Comparison of ENCODE assay signal across 1 cellular context in the genomic region with DNA sequence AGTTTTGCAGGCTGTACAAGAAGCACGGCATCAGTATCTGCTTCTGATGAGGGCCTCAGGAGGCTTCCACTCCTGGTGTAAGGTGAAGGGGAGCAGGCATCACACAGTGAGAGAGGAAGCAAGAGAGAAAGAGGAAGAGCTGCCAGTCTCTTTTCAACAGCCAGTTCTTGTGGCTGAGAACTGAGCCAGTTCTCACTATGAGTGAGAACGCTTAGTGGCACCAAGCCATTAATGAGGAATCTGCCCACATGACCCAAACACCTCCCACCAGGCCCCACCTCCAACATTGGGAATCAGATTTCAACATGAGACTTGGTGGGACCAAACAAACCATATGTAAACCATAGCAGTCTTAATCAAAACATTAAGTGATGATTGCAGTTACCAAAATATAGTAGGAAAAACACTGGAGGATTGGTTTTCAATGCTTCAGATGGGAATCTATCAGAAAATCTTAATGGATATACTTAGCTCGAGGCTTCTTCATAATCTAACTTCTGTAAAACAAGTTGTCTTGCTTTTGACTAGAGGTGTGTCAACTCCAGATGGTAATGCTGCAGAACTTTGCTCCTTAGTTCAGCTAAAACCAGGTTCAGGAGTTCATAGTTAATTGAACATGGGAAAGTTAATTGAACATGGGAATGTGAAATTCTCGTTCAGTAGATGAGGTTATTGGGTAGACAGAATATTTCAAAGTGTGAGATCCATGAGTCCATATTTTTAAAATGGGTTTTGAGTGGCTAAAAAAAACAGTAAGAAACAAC.
TF ChIP-seq lines count a peak whose summit lies in the region.

No MANE protein-coding gene starts in this region.

TF ChIP-seq in GM12878, 131 proteins besides CTCF, POLR2A, EP300 and RAD21 (continues in another document):
- no peak for TF ChIP-seq PAX8 (IDR thresholded peaks at IDR 0.05)
- TF ChIP-seq BACH1 (IDR thresholded peaks at IDR 0.05; ENCODE audit: borderline replicate concordance), result peak; percentile 73; the same call in 1 of the 2 replicates
- TF ChIP-seq, protein P1, sequence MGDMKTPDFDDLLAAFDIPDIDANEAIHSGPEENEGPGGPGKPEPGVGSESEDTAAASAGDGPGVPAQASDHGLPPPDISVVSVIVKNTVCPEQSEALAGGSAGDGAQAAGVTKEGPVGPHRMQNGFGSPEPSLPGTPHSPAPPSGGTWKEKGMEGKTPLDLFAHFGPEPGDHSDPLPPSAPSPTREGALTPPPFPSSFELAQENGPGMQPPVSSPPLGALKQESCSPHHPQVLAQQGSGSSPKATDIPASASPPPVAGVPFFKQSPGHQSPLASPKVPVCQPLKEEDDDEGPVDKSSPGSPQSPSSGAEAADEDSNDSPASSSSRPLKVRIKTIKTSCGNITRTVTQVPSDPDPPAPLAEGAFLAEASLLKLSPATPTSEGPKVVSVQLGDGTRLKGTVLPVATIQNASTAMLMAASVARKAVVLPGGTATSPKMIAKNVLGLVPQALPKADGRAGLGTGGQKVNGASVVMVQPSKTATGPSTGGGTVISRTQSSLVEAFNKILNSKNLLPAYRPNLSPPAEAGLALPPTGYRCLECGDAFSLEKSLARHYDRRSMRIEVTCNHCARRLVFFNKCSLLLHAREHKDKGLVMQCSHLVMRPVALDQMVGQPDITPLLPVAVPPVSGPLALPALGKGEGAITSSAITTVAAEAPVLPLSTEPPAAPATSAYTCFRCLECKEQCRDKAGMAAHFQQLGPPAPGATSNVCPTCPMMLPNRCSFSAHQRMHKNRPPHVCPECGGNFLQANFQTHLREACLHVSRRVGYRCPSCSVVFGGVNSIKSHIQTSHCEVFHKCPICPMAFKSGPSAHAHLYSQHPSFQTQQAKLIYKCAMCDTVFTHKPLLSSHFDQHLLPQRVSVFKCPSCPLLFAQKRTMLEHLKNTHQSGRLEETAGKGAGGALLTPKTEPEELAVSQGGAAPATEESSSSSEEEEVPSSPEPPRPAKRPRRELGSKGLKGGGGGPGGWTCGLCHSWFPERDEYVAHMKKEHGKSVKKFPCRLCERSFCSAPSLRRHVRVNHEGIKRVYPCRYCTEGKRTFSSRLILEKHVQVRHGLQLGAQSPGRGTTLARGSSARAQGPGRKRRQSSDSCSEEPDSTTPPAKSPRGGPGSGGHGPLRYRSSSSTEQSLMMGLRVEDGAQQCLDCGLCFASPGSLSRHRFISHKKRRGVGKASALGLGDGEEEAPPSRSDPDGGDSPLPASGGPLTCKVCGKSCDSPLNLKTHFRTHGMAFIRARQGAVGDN (IDR thresholded peaks at IDR 0.05), result 0 out of 2 replicates have a peak, but pooled peaks have one; percentile 14
- TF ChIP-seq NFXL1 (IDR thresholded peaks at IDR 0.05; ENCODE audit: borderline replicate concordance), result no peak
- TF ChIP-seq, protein P2, sequence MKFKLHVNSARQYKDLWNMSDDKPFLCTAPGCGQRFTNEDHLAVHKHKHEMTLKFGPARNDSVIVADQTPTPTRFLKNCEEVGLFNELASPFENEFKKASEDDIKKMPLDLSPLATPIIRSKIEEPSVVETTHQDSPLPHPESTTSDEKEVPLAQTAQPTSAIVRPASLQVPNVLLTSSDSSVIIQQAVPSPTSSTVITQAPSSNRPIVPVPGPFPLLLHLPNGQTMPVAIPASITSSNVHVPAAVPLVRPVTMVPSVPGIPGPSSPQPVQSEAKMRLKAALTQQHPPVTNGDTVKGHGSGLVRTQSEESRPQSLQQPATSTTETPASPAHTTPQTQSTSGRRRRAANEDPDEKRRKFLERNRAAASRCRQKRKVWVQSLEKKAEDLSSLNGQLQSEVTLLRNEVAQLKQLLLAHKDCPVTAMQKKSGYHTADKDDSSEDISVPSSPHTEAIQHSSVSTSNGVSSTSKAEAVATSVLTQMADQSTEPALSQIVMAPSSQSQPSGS (IDR thresholded peaks at IDR 0.05; ENCODE audit: low read length), result no peak
- TF ChIP-seq ZNF217 (IDR thresholded peaks at IDR 0.05), result no peak
- TF ChIP-seq, protein P3, sequence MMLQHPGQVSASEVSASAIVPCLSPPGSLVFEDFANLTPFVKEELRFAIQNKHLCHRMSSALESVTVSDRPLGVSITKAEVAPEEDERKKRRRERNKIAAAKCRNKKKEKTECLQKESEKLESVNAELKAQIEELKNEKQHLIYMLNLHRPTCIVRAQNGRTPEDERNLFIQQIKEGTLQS (IDR thresholded peaks at IDR 0.05; ENCODE audit: borderline replicate concordance, extremely low read depth, low read depth, low read length), result no peak
- no peak for TF ChIP-seq HDAC2 (IDR thresholded peaks at IDR 0.05)
- TF ChIP-seq ESRRA (IDR thresholded peaks at IDR 0.05; ENCODE audit: low read length), result no peak
- peak; percentile 57; the same call in 1 of the 2 replicates for TF ChIP-seq RAD51 (IDR thresholded peaks at IDR 0.05)
- no peak for TF ChIP-seq KDM1A (IDR thresholded peaks at IDR 0.05; ENCODE audit: borderline replicate concordance)
- TF ChIP-seq IKZF1 (conservative IDR thresholded peaks at IDR 0.05), result peak; percentile 34; the same call in 1 of the 2 replicates
- TF ChIP-seq SMC3 (IDR thresholded peaks at IDR 0.05; ENCODE audit: borderline replicate concordance, low read length), result no peak
- TF ChIP-seq SPI1 (IDR thresholded peaks at IDR 0.05; ENCODE audit: borderline replicate concordance, insufficient read depth, low read depth, low read length), result peak; percentile 84
- TF ChIP-seq POLR2AphosphoS2 (IDR thresholded peaks at IDR 0.05; ENCODE audit: low read depth, low read length), result no peak
- TF ChIP-seq NBN (IDR thresholded peaks at IDR 0.05), result peak; percentile 47; the same call in 1 of the 2 replicates
- no peak for TF ChIP-seq RCOR1 (conservative IDR thresholded peaks at IDR 0.05; ENCODE audit: low read depth, low read length)
- TF ChIP-seq KLF5 (IDR thresholded peaks at IDR 0.05; ENCODE audit: partially characterized antibody), result no peak
- TF ChIP-seq NRF1 (conservative IDR thresholded peaks at IDR 0.05; ENCODE audit: low read depth, low read length), result no peak
- TF ChIP-seq, protein P4, sequence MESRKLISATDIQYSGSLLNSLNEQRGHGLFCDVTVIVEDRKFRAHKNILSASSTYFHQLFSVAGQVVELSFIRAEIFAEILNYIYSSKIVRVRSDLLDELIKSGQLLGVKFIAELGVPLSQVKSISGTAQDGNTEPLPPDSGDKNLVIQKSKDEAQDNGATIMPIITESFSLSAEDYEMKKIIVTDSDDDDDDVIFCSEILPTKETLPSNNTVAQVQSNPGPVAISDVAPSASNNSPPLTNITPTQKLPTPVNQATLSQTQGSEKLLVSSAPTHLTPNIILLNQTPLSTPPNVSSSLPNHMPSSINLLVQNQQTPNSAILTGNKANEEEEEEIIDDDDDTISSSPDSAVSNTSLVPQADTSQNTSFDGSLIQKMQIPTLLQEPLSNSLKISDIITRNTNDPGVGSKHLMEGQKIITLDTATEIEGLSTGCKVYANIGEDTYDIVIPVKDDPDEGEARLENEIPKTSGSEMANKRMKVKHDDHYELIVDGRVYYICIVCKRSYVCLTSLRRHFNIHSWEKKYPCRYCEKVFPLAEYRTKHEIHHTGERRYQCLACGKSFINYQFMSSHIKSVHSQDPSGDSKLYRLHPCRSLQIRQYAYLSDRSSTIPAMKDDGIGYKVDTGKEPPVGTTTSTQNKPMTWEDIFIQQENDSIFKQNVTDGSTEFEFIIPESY (IDR thresholded peaks at IDR 0.05), result no peak
- TF ChIP-seq, protein P5, sequence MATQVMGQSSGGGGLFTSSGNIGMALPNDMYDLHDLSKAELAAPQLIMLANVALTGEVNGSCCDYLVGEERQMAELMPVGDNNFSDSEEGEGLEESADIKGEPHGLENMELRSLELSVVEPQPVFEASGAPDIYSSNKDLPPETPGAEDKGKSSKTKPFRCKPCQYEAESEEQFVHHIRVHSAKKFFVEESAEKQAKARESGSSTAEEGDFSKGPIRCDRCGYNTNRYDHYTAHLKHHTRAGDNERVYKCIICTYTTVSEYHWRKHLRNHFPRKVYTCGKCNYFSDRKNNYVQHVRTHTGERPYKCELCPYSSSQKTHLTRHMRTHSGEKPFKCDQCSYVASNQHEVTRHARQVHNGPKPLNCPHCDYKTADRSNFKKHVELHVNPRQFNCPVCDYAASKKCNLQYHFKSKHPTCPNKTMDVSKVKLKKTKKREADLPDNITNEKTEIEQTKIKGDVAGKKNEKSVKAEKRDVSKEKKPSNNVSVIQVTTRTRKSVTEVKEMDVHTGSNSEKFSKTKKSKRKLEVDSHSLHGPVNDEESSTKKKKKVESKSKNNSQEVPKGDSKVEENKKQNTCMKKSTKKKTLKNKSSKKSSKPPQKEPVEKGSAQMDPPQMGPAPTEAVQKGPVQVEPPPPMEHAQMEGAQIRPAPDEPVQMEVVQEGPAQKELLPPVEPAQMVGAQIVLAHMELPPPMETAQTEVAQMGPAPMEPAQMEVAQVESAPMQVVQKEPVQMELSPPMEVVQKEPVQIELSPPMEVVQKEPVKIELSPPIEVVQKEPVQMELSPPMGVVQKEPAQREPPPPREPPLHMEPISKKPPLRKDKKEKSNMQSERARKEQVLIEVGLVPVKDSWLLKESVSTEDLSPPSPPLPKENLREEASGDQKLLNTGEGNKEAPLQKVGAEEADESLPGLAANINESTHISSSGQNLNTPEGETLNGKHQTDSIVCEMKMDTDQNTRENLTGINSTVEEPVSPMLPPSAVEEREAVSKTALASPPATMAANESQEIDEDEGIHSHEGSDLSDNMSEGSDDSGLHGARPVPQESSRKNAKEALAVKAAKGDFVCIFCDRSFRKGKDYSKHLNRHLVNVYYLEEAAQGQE (IDR thresholded peaks at IDR 0.05; ENCODE audit: low read depth, low read length), result no peak
- 0 out of 2 replicates have a peak, but pooled peaks have one; percentile 25 for TF ChIP-seq RUNX3 (IDR thresholded peaks at IDR 0.05; ENCODE audit: low read length)
- TF ChIP-seq, protein P6, sequence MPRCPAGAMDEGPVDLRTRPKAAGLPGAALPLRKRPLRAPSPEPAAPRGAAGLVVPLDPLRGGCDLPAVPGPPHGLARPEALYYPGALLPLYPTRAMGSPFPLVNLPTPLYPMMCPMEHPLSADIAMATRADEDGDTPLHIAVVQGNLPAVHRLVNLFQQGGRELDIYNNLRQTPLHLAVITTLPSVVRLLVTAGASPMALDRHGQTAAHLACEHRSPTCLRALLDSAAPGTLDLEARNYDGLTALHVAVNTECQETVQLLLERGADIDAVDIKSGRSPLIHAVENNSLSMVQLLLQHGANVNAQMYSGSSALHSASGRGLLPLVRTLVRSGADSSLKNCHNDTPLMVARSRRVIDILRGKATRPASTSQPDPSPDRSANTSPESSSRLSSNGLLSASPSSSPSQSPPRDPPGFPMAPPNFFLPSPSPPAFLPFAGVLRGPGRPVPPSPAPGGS (IDR thresholded peaks at IDR 0.05; ENCODE audit: borderline replicate concordance, insufficient read depth, low read depth, low read length, poor library complexity, severe bottlenecking), result no peak
- TF ChIP-seq, protein P7, sequence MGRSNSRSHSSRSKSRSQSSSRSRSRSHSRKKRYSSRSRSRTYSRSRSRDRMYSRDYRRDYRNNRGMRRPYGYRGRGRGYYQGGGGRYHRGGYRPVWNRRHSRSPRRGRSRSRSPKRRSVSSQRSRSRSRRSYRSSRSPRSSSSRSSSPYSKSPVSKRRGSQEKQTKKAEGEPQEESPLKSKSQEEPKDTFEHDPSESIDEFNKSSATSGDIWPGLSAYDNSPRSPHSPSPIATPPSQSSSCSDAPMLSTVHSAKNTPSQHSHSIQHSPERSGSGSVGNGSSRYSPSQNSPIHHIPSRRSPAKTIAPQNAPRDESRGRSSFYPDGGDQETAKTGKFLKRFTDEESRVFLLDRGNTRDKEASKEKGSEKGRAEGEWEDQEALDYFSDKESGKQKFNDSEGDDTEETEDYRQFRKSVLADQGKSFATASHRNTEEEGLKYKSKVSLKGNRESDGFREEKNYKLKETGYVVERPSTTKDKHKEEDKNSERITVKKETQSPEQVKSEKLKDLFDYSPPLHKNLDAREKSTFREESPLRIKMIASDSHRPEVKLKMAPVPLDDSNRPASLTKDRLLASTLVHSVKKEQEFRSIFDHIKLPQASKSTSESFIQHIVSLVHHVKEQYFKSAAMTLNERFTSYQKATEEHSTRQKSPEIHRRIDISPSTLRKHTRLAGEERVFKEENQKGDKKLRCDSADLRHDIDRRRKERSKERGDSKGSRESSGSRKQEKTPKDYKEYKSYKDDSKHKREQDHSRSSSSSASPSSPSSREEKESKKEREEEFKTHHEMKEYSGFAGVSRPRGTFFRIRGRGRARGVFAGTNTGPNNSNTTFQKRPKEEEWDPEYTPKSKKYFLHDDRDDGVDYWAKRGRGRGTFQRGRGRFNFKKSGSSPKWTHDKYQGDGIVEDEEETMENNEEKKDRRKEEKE (IDR thresholded peaks at IDR 0.05), result no peak
- TF ChIP-seq CREB1 (IDR thresholded peaks at IDR 0.05; ENCODE audit: low read depth), result no peak
- TF ChIP-seq, protein P8, sequence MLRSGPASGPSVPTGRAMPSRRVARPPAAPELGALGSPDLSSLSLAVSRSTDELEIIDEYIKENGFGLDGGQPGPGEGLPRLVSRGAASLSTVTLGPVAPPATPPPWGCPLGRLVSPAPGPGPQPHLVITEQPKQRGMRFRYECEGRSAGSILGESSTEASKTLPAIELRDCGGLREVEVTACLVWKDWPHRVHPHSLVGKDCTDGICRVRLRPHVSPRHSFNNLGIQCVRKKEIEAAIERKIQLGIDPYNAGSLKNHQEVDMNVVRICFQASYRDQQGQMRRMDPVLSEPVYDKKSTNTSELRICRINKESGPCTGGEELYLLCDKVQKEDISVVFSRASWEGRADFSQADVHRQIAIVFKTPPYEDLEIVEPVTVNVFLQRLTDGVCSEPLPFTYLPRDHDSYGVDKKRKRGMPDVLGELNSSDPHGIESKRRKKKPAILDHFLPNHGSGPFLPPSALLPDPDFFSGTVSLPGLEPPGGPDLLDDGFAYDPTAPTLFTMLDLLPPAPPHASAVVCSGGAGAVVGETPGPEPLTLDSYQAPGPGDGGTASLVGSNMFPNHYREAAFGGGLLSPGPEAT (IDR thresholded peaks at IDR 0.05; ENCODE audit: low read depth), result peak; percentile 77
- peak; percentile 38 to 58; a peak in 3 of 4 replicates for TF ChIP-seq IKZF2 (IDR thresholded peaks at IDR 0.05)
- TF ChIP-seq BMI1 (IDR thresholded peaks at IDR 0.05; ENCODE audit: borderline replicate concordance), result no peak
- no peak for TF ChIP-seq CREM (IDR thresholded peaks at IDR 0.05; ENCODE audit: low read depth)
- TF ChIP-seq, protein P9, sequence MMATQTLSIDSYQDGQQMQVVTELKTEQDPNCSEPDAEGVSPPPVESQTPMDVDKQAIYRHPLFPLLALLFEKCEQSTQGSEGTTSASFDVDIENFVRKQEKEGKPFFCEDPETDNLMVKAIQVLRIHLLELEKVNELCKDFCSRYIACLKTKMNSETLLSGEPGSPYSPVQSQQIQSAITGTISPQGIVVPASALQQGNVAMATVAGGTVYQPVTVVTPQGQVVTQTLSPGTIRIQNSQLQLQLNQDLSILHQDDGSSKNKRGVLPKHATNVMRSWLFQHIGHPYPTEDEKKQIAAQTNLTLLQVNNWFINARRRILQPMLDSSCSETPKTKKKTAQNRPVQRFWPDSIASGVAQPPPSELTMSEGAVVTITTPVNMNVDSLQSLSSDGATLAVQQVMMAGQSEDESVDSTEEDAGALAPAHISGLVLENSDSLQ (IDR thresholded peaks at IDR 0.05), result peak; percentile 53; the same call in 1 of the 2 replicates
- TF ChIP-seq DPF2 (IDR thresholded peaks at IDR 0.05), result no peak
- TF ChIP-seq ASH2L (IDR thresholded peaks at IDR 0.05; ENCODE audit: borderline replicate concordance, low read depth), result no peak
- TF ChIP-seq JUND (IDR thresholded peaks at IDR 0.05; ENCODE audit: low read depth, low read length), result no peak
- no peak for TF ChIP-seq ZNF207 (IDR thresholded peaks at IDR 0.05; ENCODE audit: borderline replicate concordance)
